26 cellular contexts compared by ENCODE assay signal in the genomic region with DNA sequence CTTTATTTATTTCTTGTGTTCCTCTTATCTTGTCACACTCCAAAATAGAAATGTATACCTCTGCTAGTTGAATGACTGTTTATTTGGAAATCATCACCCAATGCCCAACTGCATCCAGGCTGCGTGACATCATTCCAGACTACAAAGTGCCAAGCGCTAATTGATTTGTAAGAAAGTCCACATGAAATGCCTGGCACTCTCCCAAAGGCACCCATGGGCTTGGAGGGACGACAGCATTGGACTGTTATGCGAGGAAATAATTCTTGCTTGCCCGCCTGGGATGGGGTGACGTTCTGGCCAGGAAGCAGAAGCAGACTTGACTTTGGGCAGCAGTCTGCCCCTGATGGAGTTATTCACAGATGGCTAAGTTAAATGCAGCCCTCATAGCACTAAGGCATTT.
DNase-seq lines count a peak whose midpoint lies in the region; ATAC-seq, FAIRE-seq and TF ChIP-seq lines count a peak whose summit lies in the region.
"Had no signal": no experiment of that assay in that cellular context is flagged by ENCODE, and none has a peak within 500 bp of the region (broad histone marks: within the 10 kb centered on the region; RNA-seq: fewer than 3 reads in every experiment).

No MANE protein-coding gene starts in this region.

- TF ChIP-seq EP300 in HepG2 (IDR thresholded peaks at IDR 0.05; ENCODE audit: low read depth in 2 of 2, low read length in 2 of 2) (no peak), HepG2 (CRISPR knock-in tag; IDR thresholded peaks at IDR 0.05; ENCODE audit: borderline replicate concordance) (no peak)

- intact Hi-C loops in right lobe of liver (cut with DNase I): no loop called here
- intact Hi-C loops in HepG2 (cut with micrococcal nuclease; ENCODE audit: unreplicated experiment): no loop called here
- intact Hi-C loops in A673 (cut with micrococcal nuclease; ENCODE audit: unreplicated experiment): no loop called here

- ATAC-seq in right lobe of liver: peak in 1 of 4 donors; percentile 31
- no peak for ATAC-seq in HepG2
- ATAC-seq in WTC11: no peak
- ATAC-seq in left lobe of liver: peak; percentile 49
- no peak for ATAC-seq in HG02981 (IDR thresholded peaks at IDR 0.05; ENCODE audit: unreplicated experiment)
- ATAC-seq: HCT116 had no signal

- H3K4me3 Mint-ChIP-seq in WTC11: no peak overlapping the region
- H3K4me3 Mint-ChIP-seq: CD14-positive monocyte; CD4-positive, alpha-beta T cell had no signal

- no peaks in the 10 kb centered on the region for H4K20me1 ChIP-seq in HepG2 (ENCODE audit: insufficient read depth, low read length)
- H4K20me1 ChIP-seq: BLaER1 treated with 17β-estradiol and CSF1 and Interleukin-3, amounts not matched to agents 10 nM and 100 nM had no signal

- no peaks in the 10 kb centered on the region; the same call in 1 of the 2 replicates for H3K9me3 Mint-ChIP-seq in WTC11
- H3K9me3 Mint-ChIP-seq: CD4-positive, alpha-beta T cell had no signal

- H3K79me2 ChIP-seq in HepG2 (ENCODE audit: insufficient read depth, low read length): no peaks in the 10 kb centered on the region

- TF ChIP-seq CTCF in right lobe of liver (IDR thresholded peaks at IDR 0.05) (no peak), HepG2 (CRISPR knock-in tag; IDR thresholded peaks at IDR 0.05) (no peak), WTC11 (IDR thresholded peaks at IDR 0.05) (no peak), A673 (conservative IDR thresholded peaks at IDR 0.05; ENCODE audit: low read depth, low read length) (no peak)

- no peaks in the 10 kb centered on the region for H3K27me3 Mint-ChIP-seq in WTC11 (ENCODE audit: low read depth)

- peak overlapping the region; percentile 60; the same call in 1 of the 2 replicates for H3K27ac Mint-ChIP-seq in WTC11
- H3K27ac Mint-ChIP-seq: CD14-positive monocyte; CD4-positive, alpha-beta T cell had no signal

- H3K36me3 ChIP-seq in right lobe of liver (no peaks in the 10 kb centered on the region), HepG2 (replicated peaks in 1 of 2; ENCODE audit: control insufficient read depth in 1 of 2, insufficient read depth in 2 of 2, low read length in 2 of 2) (no peaks in the 10 kb centered on the region), A673 (ENCODE audit: insufficient read depth, low read length, poor library complexity, severe bottlenecking) (no peaks in the 10 kb centered on the region)
- H3K36me3 ChIP-seq: BE2C; BLaER1 treated with 17β-estradiol and CSF1 and Interleukin-3, amounts not matched to agents 10 nM and 100 nM had no signal

- H3K27ac ChIP-seq in right lobe of liver (no peak overlapping the region), HepG2 (ENCODE audit: extremely low read length, insufficient read depth, low read length) (no peak overlapping the region), A673 (ENCODE audit: low read depth, low read length, poor library complexity, severe bottlenecking) (no peak overlapping the region)
- H3K27ac ChIP-seq: 22Rv1; BLaER1 treated with 17β-estradiol and CSF1 and Interleukin-3, amounts not matched to agents 10 nM and 100 nM; GM23248 had no signal

- no peak for TF ChIP-seq RAD21 in HepG2 (CRISPR knock-in tag; IDR thresholded peaks at IDR 0.05)

- H3K4me3 ChIP-seq in right lobe of liver (no peak overlapping the region), HepG2 (replicated peaks in 1 of 3; ENCODE audit: insufficient read depth in 1 of 3, low read depth in 2 of 3, low read length in 3 of 3) (no peak overlapping the region), A673 (ENCODE audit: low read depth, low read length, poor library complexity, severe bottlenecking) (no peak overlapping the region)
- H3K4me3 ChIP-seq: BLaER1 treated with 17β-estradiol and CSF1 and Interleukin-3, amounts not matched to agents 10 nM and 100 nM; GM23248 had no signal

- POLR2A ChIA-PET in HepG2 (lab: Yijun Ruan, JAX) (no interaction called here), WTC11 (lab: Charles Lee) (no interaction called here), A673 (lab: Charles Lee; ENCODE audit: low non-redundant PET) (no interaction called here)

- peak; percentile 11 for DNase-seq in NCI-H1092 treated with DMSO at 0.1 percent for 48 hours (lab: John Stamatoyannopoulos, UW)
- DNase-seq in NCI-H1092 (lab: John Stamatoyannopoulos, UW): no peak
- peak in 2 of 3 donors; percentile 22 to 55 for DNase-seq in right lobe of liver
- DNase-seq in HepG2 (ENCODE audit: low spot score): no peak
- DNase-seq in WTC11 (ENCODE audit: low spot score): no peak
- DNase-seq in left lobe of liver (ENCODE audit: low spot score): peak; percentile 50
- no peak for DNase-seq in A673 (ENCODE audit: low spot score)
- DNase-seq: ACHN; AML-193; BE2C; Calu3; CD4-positive, alpha-beta T cell; COR-L47; DMS53; DMS79 treated with DMSO at 0.1 percent for 48 hours; GF-D8; GM23248; H9 had no signal

- WGBS in right lobe of liver (ENCODE audit: insufficient coverage, low coverage, low lambda C conversion rate, missing lambda C conversion rate): 30% methylated on average over 5 of the region's 6 CpGs
- 31% methylated on average over 6 of the region's 6 CpGs for WGBS in HepG2 (ENCODE audit: low lambda C conversion rate)

- no peaks in the 10 kb centered on the region for H3K36me3 Mint-ChIP-seq in WTC11
- H3K36me3 Mint-ChIP-seq: CD14-positive monocyte had no signal

- H3K4me1 Mint-ChIP-seq in WTC11: peaks cover 16% of the 10 kb centered on the region

- CTCF ChIA-PET in HepG2 (lab: Yijun Ruan, JAX; ENCODE audit: low intra/inter-chr PET ratio, low total read pairs) (no interaction called here), WTC11 (lab: Charles Lee) (no interaction called here), A673 (lab: Charles Lee) (no interaction called here)

- no peak overlapping the region for H3K9ac ChIP-seq in HepG2 (ENCODE audit: insufficient read depth, low read depth, low read length)
- H3K9ac ChIP-seq: BLaER1 treated with 17β-estradiol and CSF1 and Interleukin-3, amounts not matched to agents 10 nM and 100 nM; GM23248 had no signal

- H3K9me3 ChIP-seq in right lobe of liver: no peaks in the 10 kb centered on the region
- H3K9me3 ChIP-seq in HepG2 (ENCODE audit: low read length): 0 out of 2 replicates have a peak, but pooled peaks cover 9% of the 10 kb centered on the region
- no peaks in the 10 kb centered on the region for H3K9me3 ChIP-seq in A673 (ENCODE audit: low read depth, low read length, poor library complexity, severe bottlenecking)
- H3K9me3 ChIP-seq: BE2C had no signal

- in situ Hi-C loops in HepG2 (cut with HindIII; ENCODE audit: extremely low pct_ligation_motif_present, low pct_unique_long_range_greater_than_20kb): no loop called here

- no peak for FAIRE-seq in HepG2 (lab: Jason Lieb, UNC)
- FAIRE-seq: A204.1, GM12891, GM18507 had no signal

- no peak overlapping the region for H2AFZ ChIP-seq in HepG2 (ENCODE audit: low read length)
- H2AFZ ChIP-seq: GM23248 had no signal

- no peaks in the 10 kb centered on the region for H3K4me1 ChIP-seq in right lobe of liver
- H3K4me1 ChIP-seq in HepG2 (ENCODE audit: insufficient read depth, low read length): no peaks in the 10 kb centered on the region
- H3K4me1 ChIP-seq in A673 (ENCODE audit: insufficient read depth, low read length, poor library complexity, severe bottlenecking): no peaks in the 10 kb centered on the region
- H3K4me1 ChIP-seq: BE2C; BLaER1 treated with 17β-estradiol and CSF1 and Interleukin-3, amounts not matched to agents 10 nM and 100 nM had no signal

- H3K27me3 ChIP-seq in right lobe of liver (no peaks in the 10 kb centered on the region), HepG2 (ENCODE audit: control insufficient read depth in 1 of 2, insufficient read depth in 2 of 2, low read length in 2 of 2) (no peaks in the 10 kb centered on the region), A673 (replicated peaks; ENCODE audit: insufficient read depth, low read depth, low read length, poor library complexity) (peaks cover 7% of the 10 kb centered on the region)
- H3K27me3 ChIP-seq: BE2C; BLaER1 treated with 17β-estradiol and CSF1 and Interleukin-3, amounts not matched to agents 10 nM and 100 nM had no signal

- TF ChIP-seq POLR2A in right lobe of liver (IDR thresholded peaks at IDR 0.05) (no peak), HepG2 (IDR thresholded peaks at IDR 0.05; ENCODE audit: insufficient read depth in 1 of 2, low read depth in 2 of 2, low read length in 2 of 2) (no peak)

- BruUV-seq in HepG2 (replicated peaks; lab: Mats Ljungman, UMichigan) (no TSS peak), A673 (replicated peaks; lab: Mats Ljungman, UMichigan) (no TSS peak)

- no peak overlapping the region for H3K4me2 ChIP-seq in HepG2 (ENCODE audit: low read depth, low read length)
- H3K4me2 ChIP-seq: BLaER1 treated with 17β-estradiol and CSF1 and Interleukin-3, amounts not matched to agents 10 nM and 100 nM had no signal

TF ChIP-seq in HepG2, 621 proteins besides CTCF, POLR2A, EP300 and RAD21 (continues in another document):
- no peak for TF ChIP-seq TP53 (CRISPR knock-in tag; conservative IDR thresholded peaks at IDR 0.05)

TF ChIP-seq in WTC11, 78 proteins besides CTCF, POLR2A, EP300 and RAD21:
- no peak for TF ChIP-seq PRRX2 (CRISPR knock-in tag; IDR thresholded peaks at IDR 0.05)
- no peak for TF ChIP-seq FOXK1 (CRISPR knock-in tag; IDR thresholded peaks at IDR 0.05)
- no peak for TF ChIP-seq ZNF671 (CRISPR knock-in tag; IDR thresholded peaks at IDR 0.05)
- TF ChIP-seq, protein P1, sequence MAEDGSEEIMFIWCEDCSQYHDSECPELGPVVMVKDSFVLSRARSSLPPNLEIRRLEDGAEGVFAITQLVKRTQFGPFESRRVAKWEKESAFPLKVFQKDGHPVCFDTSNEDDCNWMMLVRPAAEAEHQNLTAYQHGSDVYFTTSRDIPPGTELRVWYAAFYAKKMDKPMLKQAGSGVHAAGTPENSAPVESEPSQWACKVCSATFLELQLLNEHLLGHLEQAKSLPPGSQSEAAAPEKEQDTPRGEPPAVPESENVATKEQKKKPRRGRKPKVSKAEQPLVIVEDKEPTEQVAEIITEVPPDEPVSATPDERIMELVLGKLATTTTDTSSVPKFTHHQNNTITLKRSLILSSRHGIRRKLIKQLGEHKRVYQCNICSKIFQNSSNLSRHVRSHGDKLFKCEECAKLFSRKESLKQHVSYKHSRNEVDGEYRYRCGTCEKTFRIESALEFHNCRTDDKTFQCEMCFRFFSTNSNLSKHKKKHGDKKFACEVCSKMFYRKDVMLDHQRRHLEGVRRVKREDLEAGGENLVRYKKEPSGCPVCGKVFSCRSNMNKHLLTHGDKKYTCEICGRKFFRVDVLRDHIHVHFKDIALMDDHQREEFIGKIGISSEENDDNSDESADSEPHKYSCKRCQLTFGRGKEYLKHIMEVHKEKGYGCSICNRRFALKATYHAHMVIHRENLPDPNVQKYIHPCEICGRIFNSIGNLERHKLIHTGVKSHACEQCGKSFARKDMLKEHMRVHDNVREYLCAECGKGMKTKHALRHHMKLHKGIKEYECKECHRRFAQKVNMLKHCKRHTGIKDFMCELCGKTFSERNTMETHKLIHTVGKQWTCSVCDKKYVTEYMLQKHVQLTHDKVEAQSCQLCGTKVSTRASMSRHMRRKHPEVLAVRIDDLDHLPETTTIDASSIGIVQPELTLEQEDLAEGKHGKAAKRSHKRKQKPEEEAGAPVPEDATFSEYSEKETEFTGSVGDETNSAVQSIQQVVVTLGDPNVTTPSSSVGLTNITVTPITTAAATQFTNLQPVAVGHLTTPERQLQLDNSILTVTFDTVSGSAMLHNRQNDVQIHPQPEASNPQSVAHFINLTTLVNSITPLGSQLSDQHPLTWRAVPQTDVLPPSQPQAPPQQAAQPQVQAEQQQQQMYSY (CRISPR knock-in tag; IDR thresholded peaks at IDR 0.05): no peak

Comparison
In these comparisons a context has a peak if more than half of its experiments do, and no peak if none do; other contexts are left out.
1. DNase-seq: peak in NCI-H1092 treated with DMSO at 0.1 percent for 48 hours (single experiment), right lobe of liver (2 of 3) and left lobe of liver (single experiment); none in NCI-H1092 (single experiment), HepG2 (single experiment), WTC11 (single experiment) and A673 (single experiment).